In the genomic region with DNA sequence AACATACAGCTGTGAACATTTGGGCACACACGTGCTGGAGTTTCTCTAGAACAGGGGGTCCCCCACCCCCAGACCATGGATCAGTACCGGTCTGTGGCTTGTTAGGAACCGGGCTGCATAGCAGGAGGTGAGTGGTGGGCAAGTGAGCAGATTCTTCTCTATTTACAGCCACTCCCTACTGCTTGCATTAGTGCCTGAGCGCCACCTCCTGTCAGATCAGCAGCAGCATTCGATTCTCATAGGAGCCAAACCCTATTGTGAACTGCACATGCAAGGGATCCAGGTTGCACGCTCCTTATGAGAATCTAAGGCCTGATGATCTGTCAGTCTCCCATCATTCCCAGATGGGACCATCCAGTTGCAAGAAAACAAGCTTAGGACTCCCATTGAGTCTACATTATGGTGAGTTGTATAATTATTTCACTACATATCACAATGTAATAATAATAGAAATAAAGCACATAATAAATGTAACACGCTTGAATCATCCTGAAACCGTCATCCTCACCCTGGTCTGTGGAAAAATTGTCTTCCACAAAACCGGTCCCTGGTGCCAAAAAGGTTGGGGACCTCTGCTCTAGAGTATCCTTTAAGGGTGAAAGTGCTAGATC, we compare ENCODE assay signal across 8 cellular contexts. TPM values are rescaled to one million over a fixed set of nuclear protein-coding genes. Genes with fewer than 3 reads are reported as not detected.
DNase-seq lines count a peak whose midpoint lies in the region; ATAC-seq and FAIRE-seq lines count a peak whose summit lies in the region.

No MANE protein-coding gene starts in this region.

- peak; percentile 30 for FAIRE-seq in islet of Langerhans (lab: Jason Lieb, UNC)

- peak; percentile 42 for DNase-seq in EH (ENCODE audit: low read depth)
- DNase-seq in HT1080 (ENCODE audit: low read depth): peak; percentile 38
- DNase-seq in SKM-1 treated with dmso at 0.1 percent for 144 hours (lab: John Stamatoyannopoulos, UW; ENCODE audit: unreplicated experiment): peak; percentile 42
- DNase-seq in HPDE6-E6E7 (ENCODE audit: extremely low spot score): no peak

- ATAC-seq in GM18861 (IDR thresholded peaks at IDR 0.05; ENCODE audit: unreplicated experiment): no peak
- ATAC-seq in GM21515 (IDR thresholded peaks at IDR 0.05; ENCODE audit: unreplicated experiment): no peak
- ATAC-seq in HG03469 (IDR thresholded peaks at IDR 0.05; ENCODE audit: unreplicated experiment): no peak

RNA-seq across cellular contexts. Expression of a gene that starts 25.8 kb away (rescaled TPM):
- total RNA-seq in HT1080 (2014; rRNA removed; shearing (Covaris generic)): 0.03 TPM in 1 of 2 replicates, not detected in the other
- polyA plus RNA-seq in HT1080 (2015; cell fraction: cytosol; rRNA removed): not detected in 2 replicates
- not detected in 2 replicates for polyA plus RNA-seq in HT1080 (2015; cell fraction: nucleus; rRNA removed)

RNA-seq across cellular contexts. Expression of a gene that starts 44.9 kb away (rescaled TPM):
- 14.0 and 18.4 TPM in 2 replicates for total RNA-seq in HT1080 (2014; rRNA removed; shearing (Covaris generic))
- 12.8 and 16.2 TPM in 2 replicates for polyA plus RNA-seq in HT1080 (2015; cell fraction: cytosol; rRNA removed)
- polyA plus RNA-seq in HT1080 (2015; cell fraction: nucleus; rRNA removed): 7.7 and 9.7 TPM in 2 replicates
